8 cellular contexts compared by ENCODE assay signal in the genomic region with DNA sequence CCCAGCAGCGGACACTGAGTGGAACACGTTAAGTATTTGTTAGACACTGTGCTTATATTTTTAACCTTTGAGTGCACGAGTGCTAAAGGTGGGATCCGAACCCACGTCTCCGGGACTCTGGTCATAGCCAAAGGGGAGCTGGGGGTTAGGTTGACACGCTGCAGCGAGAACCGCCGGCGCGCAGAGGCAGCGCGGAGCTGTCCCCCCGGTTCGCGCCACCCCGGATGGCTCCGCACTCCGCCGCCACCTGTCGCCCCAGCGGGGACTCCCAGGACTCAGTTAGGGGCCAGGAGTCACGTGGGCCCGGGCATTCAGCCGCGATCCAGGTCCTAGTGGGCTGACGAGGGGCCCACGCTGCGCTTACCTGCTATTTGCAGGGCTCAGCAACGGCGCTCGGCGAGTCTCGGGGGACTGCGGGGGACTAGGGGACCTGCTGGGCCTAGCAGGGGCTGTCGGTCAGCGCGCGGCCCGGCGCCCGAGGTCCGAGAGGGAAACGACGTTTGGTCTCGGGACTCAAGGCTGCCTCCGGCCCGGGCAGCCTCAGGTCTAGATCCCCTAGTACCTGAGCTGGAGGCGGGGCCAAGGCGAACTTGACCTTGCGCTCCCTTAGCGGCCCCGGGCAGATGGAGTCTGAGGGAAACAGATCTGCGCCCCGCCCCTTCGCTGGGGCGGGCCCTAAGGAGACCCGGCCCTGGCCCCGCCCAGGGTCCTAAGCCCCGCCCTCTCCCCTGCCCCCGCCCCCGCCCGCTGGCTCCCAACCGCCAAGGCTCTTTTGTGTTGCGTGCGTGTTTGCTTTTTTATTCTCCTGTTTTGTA. TPM values are rescaled to one million over a fixed set of nuclear protein-coding genes. Genes with fewer than 3 reads are reported as not detected.
DNase-seq lines count a peak whose midpoint lies in the region; ATAC-seq, FAIRE-seq and TF ChIP-seq lines count a peak whose summit lies in the region.

A gene (minus strand): TSS at position 632 of the 815 bp plus-strand sequence. CDS start 50,248 bp downstream, outside the sequence.

- intact Hi-C loops in heart right ventricle (cut with DNase I) (no loop called here), tibial artery (cut with DNase I; ENCODE audit: low total_unique reads) (no loop called here)

- H3K4me3 ChIP-seq in heart right ventricle = peak within 1 kb of the TSS; percentile 64 to 97 (median 81)
- peak within 1 kb of the TSS; percentile 66 to 76 for H3K4me3 ChIP-seq in tibial artery

- no peak for TF ChIP-seq CTCF in D721Med (IDR thresholded peaks at IDR 0.05; ENCODE audit: insufficient read depth, missing control alignments)
- TF ChIP-seq CTCF in heart right ventricle (IDR thresholded peaks at IDR 0.05) = peak in 4 of 9 donors; percentile 11 to 42 (median 34)
- no peak for TF ChIP-seq CTCF in tibial artery (IDR thresholded peaks at IDR 0.05)

- peaks cover 2% of the 10 kb centered on the region for H3K27me3 Mint-ChIP-seq in activated naive CD8-positive, alpha-beta T cell treated with anti-CD3 and anti-CD28 coated beads, Interleukin-2, amount 10 ng/mL, durations not matched to agents 7 days and 5 days

- 2% methylated on average over 67 of the region's 67 CpGs for WGBS in heart right ventricle, 2 donors

- POLR2A ChIA-PET in activated naive CD8-positive, alpha-beta T cell treated with anti-CD3 and anti-CD28 coated beads, Interleukin-2, amount 10 ng/mL, durations not matched to agents 7 days and 5 days (lab: Charles Lee) = interaction anchor here (0.6 kb wide), 1 partner anchor 8 kb away, joined by 3 read pairs; no protein-coding TSS in a partner anchor

- FAIRE-seq in D721Med (lab: Jason Lieb, UNC) = no peak

- H3K4me3 Mint-ChIP-seq in activated naive CD8-positive, alpha-beta T cell treated with anti-CD3 and anti-CD28 coated beads, Interleukin-2, amount 10 ng/mL, durations not matched to agents 7 days and 5 days = peak within 1 kb of the TSS; percentile 75

- no peak for TF ChIP-seq RAD21 in Ishikawa (IDR thresholded peaks at IDR 0.05; ENCODE audit: low read depth)

- no peak within 1 kb of the TSS for H3K27ac Mint-ChIP-seq in activated naive CD8-positive, alpha-beta T cell treated with anti-CD3 and anti-CD28 coated beads, Interleukin-2, amount 10 ng/mL, durations not matched to agents 7 days and 5 days

- peak within 1 kb of the TSS in 9 of 10 donors; percentile 34 to 82 (median 67) for H3K27ac ChIP-seq in heart right ventricle
- peak within 1 kb of the TSS; percentile 53 to 61 for H3K27ac ChIP-seq in tibial artery

- H3K27me3 ChIP-seq in heart right ventricle = no peaks in the 10 kb centered on the region
- no peaks in the 10 kb centered on the region for H3K27me3 ChIP-seq in tibial artery

- peak; percentile 98 for ATAC-seq in GM21529 (IDR thresholded peaks at IDR 0.05; ENCODE audit: unreplicated experiment)
- ATAC-seq in activated naive CD8-positive, alpha-beta T cell treated with anti-CD3 and anti-CD28 coated beads, Interleukin-2, amount 10 ng/mL, durations not matched to agents 7 days and 5 days (ENCODE audit: low read depth) = peak; percentile 97
- ATAC-seq in heart right ventricle = peak; percentile 99 to 100 (median 100)

- no peaks in the 10 kb centered on the region for H3K9me3 Mint-ChIP-seq in activated naive CD8-positive, alpha-beta T cell treated with anti-CD3 and anti-CD28 coated beads, Interleukin-2, amount 10 ng/mL, durations not matched to agents 7 days and 5 days

- DNase-seq in D721Med (ENCODE audit: insufficient read length, low spot score) (peak; percentile 44), SHP77 treated with DMSO at 0.1 percent for 48 hours (lab: John Stamatoyannopoulos, UW) (peak; percentile 32), heart right ventricle (peak; percentile 83 to 87), pons (ENCODE audit: low spot score) (peak; percentile 87), tibial artery (peak; percentile 81 to 87)
- DNase-seq in activated naive CD8-positive, alpha-beta T cell treated with anti-CD3 and anti-CD28 coated beads, Interleukin-2, amount 10 ng/mL, durations not matched to agents 7 days and 5 days = peak; percentile 88

- H3K4me1 ChIP-seq in heart right ventricle (peaks cover 0 to 18% (median 13%) of the 10 kb centered on the region in 9 donors), tibial artery (peaks cover 0 to 15% (median 7%) of the 10 kb centered on the region in 4 donors)

- H3K36me3 ChIP-seq in heart right ventricle (peaks cover 0 to 2% (median 0%) of the 10 kb centered on the region in 9 donors), tibial artery (no peaks in the 10 kb centered on the region)

- no peaks in the 10 kb centered on the region for H3K9me3 ChIP-seq in heart right ventricle
- H3K9me3 ChIP-seq in tibial artery = no peaks in the 10 kb centered on the region

- no peaks in the 10 kb centered on the region for H3K36me3 Mint-ChIP-seq in activated naive CD8-positive, alpha-beta T cell treated with anti-CD3 and anti-CD28 coated beads, Interleukin-2, amount 10 ng/mL, durations not matched to agents 7 days and 5 days

- TF ChIP-seq EP300 in Ishikawa (IDR thresholded peaks at IDR 0.05; ENCODE audit: borderline replicate concordance) = no peak

- peaks cover 4% of the 10 kb centered on the region for H3K4me1 Mint-ChIP-seq in activated naive CD8-positive, alpha-beta T cell treated with anti-CD3 and anti-CD28 coated beads, Interleukin-2, amount 10 ng/mL, durations not matched to agents 7 days and 5 days

TF ChIP-seq in Ishikawa, 13 proteins besides CTCF, POLR2A, EP300 and RAD21:
- TF ChIP-seq ZBTB7A (IDR thresholded peaks at IDR 0.05; ENCODE audit: low read depth) (no peak; the same call in 1 of the 2 replicates), FOXM1 (IDR thresholded peaks at IDR 0.05; ENCODE audit: borderline replicate concordance, low read depth) (no peak), CEBPB (IDR thresholded peaks at IDR 0.05) (no peak), TEAD4 (IDR thresholded peaks at IDR 0.05) (no peak), EGR1 (IDR thresholded peaks at IDR 0.05) (no peak), YY1 (IDR thresholded peaks at IDR 0.05; ENCODE audit: low read depth) (no peak), NFIC (IDR thresholded peaks at IDR 0.05) (no peak), TAF1 (IDR thresholded peaks at IDR 0.05; ENCODE audit: low read depth) (0 out of 2 replicates have a peak, but pooled peaks have one; percentile 20), CREB1 (IDR thresholded peaks at IDR 0.05; ENCODE audit: low read depth) (no peak), TCF12 (IDR thresholded peaks at IDR 0.05; ENCODE audit: low read depth) (no peak)
- TF ChIP-seq, protein P1, sequence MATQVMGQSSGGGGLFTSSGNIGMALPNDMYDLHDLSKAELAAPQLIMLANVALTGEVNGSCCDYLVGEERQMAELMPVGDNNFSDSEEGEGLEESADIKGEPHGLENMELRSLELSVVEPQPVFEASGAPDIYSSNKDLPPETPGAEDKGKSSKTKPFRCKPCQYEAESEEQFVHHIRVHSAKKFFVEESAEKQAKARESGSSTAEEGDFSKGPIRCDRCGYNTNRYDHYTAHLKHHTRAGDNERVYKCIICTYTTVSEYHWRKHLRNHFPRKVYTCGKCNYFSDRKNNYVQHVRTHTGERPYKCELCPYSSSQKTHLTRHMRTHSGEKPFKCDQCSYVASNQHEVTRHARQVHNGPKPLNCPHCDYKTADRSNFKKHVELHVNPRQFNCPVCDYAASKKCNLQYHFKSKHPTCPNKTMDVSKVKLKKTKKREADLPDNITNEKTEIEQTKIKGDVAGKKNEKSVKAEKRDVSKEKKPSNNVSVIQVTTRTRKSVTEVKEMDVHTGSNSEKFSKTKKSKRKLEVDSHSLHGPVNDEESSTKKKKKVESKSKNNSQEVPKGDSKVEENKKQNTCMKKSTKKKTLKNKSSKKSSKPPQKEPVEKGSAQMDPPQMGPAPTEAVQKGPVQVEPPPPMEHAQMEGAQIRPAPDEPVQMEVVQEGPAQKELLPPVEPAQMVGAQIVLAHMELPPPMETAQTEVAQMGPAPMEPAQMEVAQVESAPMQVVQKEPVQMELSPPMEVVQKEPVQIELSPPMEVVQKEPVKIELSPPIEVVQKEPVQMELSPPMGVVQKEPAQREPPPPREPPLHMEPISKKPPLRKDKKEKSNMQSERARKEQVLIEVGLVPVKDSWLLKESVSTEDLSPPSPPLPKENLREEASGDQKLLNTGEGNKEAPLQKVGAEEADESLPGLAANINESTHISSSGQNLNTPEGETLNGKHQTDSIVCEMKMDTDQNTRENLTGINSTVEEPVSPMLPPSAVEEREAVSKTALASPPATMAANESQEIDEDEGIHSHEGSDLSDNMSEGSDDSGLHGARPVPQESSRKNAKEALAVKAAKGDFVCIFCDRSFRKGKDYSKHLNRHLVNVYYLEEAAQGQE (IDR thresholded peaks at IDR 0.05; ENCODE audit: low read depth) = no peak; the same call in 1 of the 2 replicates
- TF ChIP-seq, protein P2, sequence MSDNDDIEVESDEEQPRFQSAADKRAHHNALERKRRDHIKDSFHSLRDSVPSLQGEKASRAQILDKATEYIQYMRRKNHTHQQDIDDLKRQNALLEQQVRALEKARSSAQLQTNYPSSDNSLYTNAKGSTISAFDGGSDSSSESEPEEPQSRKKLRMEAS (IDR thresholded peaks at IDR 0.05) = peak; percentile 65
- TF ChIP-seq, protein P3, sequence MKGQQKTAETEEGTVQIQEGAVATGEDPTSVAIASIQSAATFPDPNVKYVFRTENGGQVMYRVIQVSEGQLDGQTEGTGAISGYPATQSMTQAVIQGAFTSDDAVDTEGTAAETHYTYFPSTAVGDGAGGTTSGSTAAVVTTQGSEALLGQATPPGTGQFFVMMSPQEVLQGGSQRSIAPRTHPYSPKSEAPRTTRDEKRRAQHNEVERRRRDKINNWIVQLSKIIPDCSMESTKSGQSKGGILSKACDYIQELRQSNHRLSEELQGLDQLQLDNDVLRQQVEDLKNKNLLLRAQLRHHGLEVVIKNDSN (IDR thresholded peaks at IDR 0.05) = peak; percentile 91

RNA-seq across cellular contexts. Expression of the gene that starts here (rescaled TPM):
- total RNA-seq in activated naive CD8-positive, alpha-beta T cell treated with anti-CD3 and anti-CD28 coated beads, Interleukin-2, amount 10 ng/mL, durations not matched to agents 7 days and 5 days = 1 to 10 TPM; 1.2 to 1.3 TPM
- total RNA-seq in heart right ventricle = 10 to 100 TPM in 9 of 10 donors, 1 to 10 TPM in 1; 7.6 to 15.3 (median 12.9) TPM
- polyA plus RNA-seq in heart right ventricle = 1 to 10 TPM; 6.2 to 8.0 TPM

Comparison
In these comparisons a context has a peak if more than half of its experiments do, and no peak if none do; other contexts are left out.
1. Peak in every context shown above with its lines: DNase-seq, ATAC-seq, H3K4me3 ChIP-seq and H3K27ac ChIP-seq.
2. DNase-seq: peak in every context shown above with its lines; median percentile 88 in activated naive CD8-positive, alpha-beta T cell treated with anti-CD3 and anti-CD28 coated beads, Interleukin-2, amount 10 ng/mL, durations not matched to agents 7 days and 5 days; 87 in pons; 85 in heart right ventricle; 84 in tibial artery; 44 in D721Med; 32 in SHP77 treated with DMSO at 0.1 percent for 48 hours.